8 cellular contexts compared by ENCODE assay signal in genomic region chr15:40367038-40367672, GRCh38. TPM values are rescaled to one million over a fixed set of nuclear protein-coding genes. Genes with fewer than 3 reads are reported as not detected.
A peak's percentile ranks its signal among the peaks of the same experiment; 100 is the strongest.
DNase-seq lines count a peak whose midpoint lies in the region; ATAC-seq, FAIRE-seq and TF ChIP-seq lines count a peak whose summit lies in the region.

No MANE protein-coding gene starts in this region.

- TF ChIP-seq POLR2A in uterus (IDR thresholded peaks at IDR 0.05) = no peak

- no peak for ATAC-seq in activated naive CD8-positive, alpha-beta T cell treated with anti-CD3 and anti-CD28 coated beads, Interleukin-2, amount 50 U/mL, for 24 hours
- ATAC-seq in stimulated activated naive CD8-positive, alpha-beta T cell treated with anti-CD3 and anti-CD28 coated beads, Interleukin-15, Interleukin-2, amounts not matched to agents 100 U/mL and 50 U/mL, for 24 hours = no peak
- ATAC-seq in GM21367 (IDR thresholded peaks at IDR 0.05; ENCODE audit: unreplicated experiment) = no peak

- H3K9me3 ChIP-seq in HUES6 (ENCODE audit: control insufficient read depth, insufficient read depth, low read depth, low read length) (no peaks in the 10 kb centered on the region), keratinocyte (ENCODE audit: control insufficient read depth, low read depth, low read length) (no peaks in the 10 kb centered on the region), uterus (no peaks in the 10 kb centered on the region)

- H3K79me2 ChIP-seq in keratinocyte (ENCODE audit: control insufficient read depth, insufficient read depth, low read length) = no peaks in the 10 kb centered on the region

- intact Hi-C loops in uterus (cut with DNase I; ENCODE audit: low total_unique reads) = no loop called here

- peak overlapping the region; percentile 69 for H3K4me2 ChIP-seq in keratinocyte (ENCODE audit: control insufficient read depth, extremely low read depth, insufficient read depth, low read depth, low read length)

- peak overlapping the region; percentile 81 for H3K4me3 Mint-ChIP-seq in activated naive CD8-positive, alpha-beta T cell treated with anti-CD3 and anti-CD28 coated beads, Interleukin-2, amount 50 U/mL, for 24 hours

- TF ChIP-seq CTCF in keratinocyte (optimal IDR thresholded peaks at IDR 0.05 in 1 of 3, IDR thresholded peaks at IDR 0.05 in 1 of 3, conservative IDR thresholded peaks at IDR 0.05 in 1 of 3; ENCODE audit: extremely low read depth in 1 of 3, insufficient read depth in 2 of 3, low read length in 3 of 3) (no peak), uterus (IDR thresholded peaks at IDR 0.05) (no peak)

- H3K27me3 ChIP-seq in HUES6 (ENCODE audit: control insufficient read depth, insufficient read depth, low read length) (peaks cover 53% of the 10 kb centered on the region), keratinocyte (ENCODE audit: control insufficient read depth, extremely low read depth, insufficient read depth, low read length) (peaks cover 4% of the 10 kb centered on the region), uterus (no peaks in the 10 kb centered on the region)

- no peak for DNase-seq in activated naive CD8-positive, alpha-beta T cell treated with anti-CD3 and anti-CD28 coated beads, Interleukin-2, amount 50 U/mL, for 24 hours
- DNase-seq in keratinocyte (ENCODE audit: low read depth, low spot score) (no peak), uterus (no peak), NCI-H1694 (lab: John Stamatoyannopoulos, UW) (no peak)
- peak; percentile 12 for DNase-seq in stimulated activated naive CD8-positive, alpha-beta T cell treated with anti-CD3 and anti-CD28 coated beads, Interleukin-15, Interleukin-2, amounts not matched to agents 100 U/mL and 50 U/mL, for 24 hours
- DNase-seq in effector CD4-positive, alpha-beta T cell = no peak

- no peak overlapping the region for H3K27ac ChIP-seq in HUES6 (ENCODE audit: low read depth, low read length)
- no peak overlapping the region for H3K27ac ChIP-seq in keratinocyte (ENCODE audit: control insufficient read depth, insufficient read depth, low read length)
- H3K27ac ChIP-seq in uterus = no peak overlapping the region

- H3K9me1 ChIP-seq in keratinocyte (ENCODE audit: control insufficient read depth, extremely low read depth, insufficient read depth, low read length) = no peaks in the 10 kb centered on the region

- dilution Hi-C loops in keratinocyte (cut with MboI; ENCODE audit: extremely low pct_ligation_motif_present, low sequenced_read_pairs) = no loop called here

- no peaks in the 10 kb centered on the region for H3K27me3 Mint-ChIP-seq in activated naive CD8-positive, alpha-beta T cell treated with anti-CD3 and anti-CD28 coated beads, Interleukin-2, amount 50 U/mL, for 24 hours

- H3K9me3 Mint-ChIP-seq in activated naive CD8-positive, alpha-beta T cell treated with anti-CD3 and anti-CD28 coated beads, Interleukin-2, amount 50 U/mL, for 24 hours = no peaks in the 10 kb centered on the region

- H3K4me1 ChIP-seq in HUES6 (ENCODE audit: control insufficient read depth, insufficient read depth, low read length) (peaks cover 7% of the 10 kb centered on the region), keratinocyte (ENCODE audit: control insufficient read depth, extremely low read depth, insufficient read depth, low read length) (peaks cover 12% of the 10 kb centered on the region), uterus (no peaks in the 10 kb centered on the region)

- H3K36me3 ChIP-seq in HUES6 (ENCODE audit: control insufficient read depth, insufficient read depth, low read length) (no peaks in the 10 kb centered on the region), keratinocyte (ENCODE audit: control insufficient read depth in 2 of 2, extremely low read depth in 1 of 2, insufficient read depth in 2 of 2, low read length in 2 of 2) (no peaks in the 10 kb centered on the region), uterus (no peaks in the 10 kb centered on the region)

- no peaks in the 10 kb centered on the region for H3K36me3 Mint-ChIP-seq in activated naive CD8-positive, alpha-beta T cell treated with anti-CD3 and anti-CD28 coated beads, Interleukin-2, amount 50 U/mL, for 24 hours (ENCODE audit: low read depth)

- peak overlapping the region; percentile 68 for H2AFZ ChIP-seq in keratinocyte (ENCODE audit: control insufficient read depth, low read length)

- H3K4me3 ChIP-seq in HUES6 (ENCODE audit: low read depth, low read length) (peak overlapping the region; percentile 49; the same call in 1 of the 2 replicates), keratinocyte (ENCODE audit: control insufficient read depth in 2 of 3, extremely low read depth in 1 of 3, insufficient read depth in 2 of 3, low read depth in 1 of 3, low read length in 3 of 3) (no peak overlapping the region), uterus (no peak overlapping the region)

- H3K27ac Mint-ChIP-seq in activated naive CD8-positive, alpha-beta T cell treated with anti-CD3 and anti-CD28 coated beads, Interleukin-2, amount 50 U/mL, for 24 hours = peak overlapping the region; percentile 70

- no peak overlapping the region for H3K9ac ChIP-seq in HUES6 (ENCODE audit: low read length)
- H3K9ac ChIP-seq in keratinocyte (ENCODE audit: control insufficient read depth, extremely low read depth, insufficient read depth, low read length) = no peak overlapping the region

- H4K20me1 ChIP-seq in keratinocyte (ENCODE audit: control insufficient read depth, extremely low read depth, insufficient read depth, low read length) = no peaks in the 10 kb centered on the region

- H3K4me1 Mint-ChIP-seq in activated naive CD8-positive, alpha-beta T cell treated with anti-CD3 and anti-CD28 coated beads, Interleukin-2, amount 50 U/mL, for 24 hours = peaks cover 23% of the 10 kb centered on the region

- no peak for FAIRE-seq in keratinocyte (lab: Jason Lieb, UNC)

RNA-seq across cellular contexts. Expression of gene DISP2, which starts 9.1 kb away (rescaled TPM):
- 0.12 to 0.68 TPM (median 0.12 TPM) in 3 replicates for polyA plus RNA-seq in keratinocyte
- polyA plus RNA-seq in keratinocyte (2011; ENCODE audit: low read depth) = 0.05 TPM
- polyA plus RNA-seq in keratinocyte (2011; cell fraction: cytosol; rRNA removed) = 0.09 and 0.60 TPM in 2 replicates
- 0.97 and 1.1 TPM in 2 replicates for polyA plus RNA-seq in keratinocyte (2011; cell fraction: nucleus; rRNA removed)
- 0.28 and 1.6 TPM in 2 replicates for polyA plus RNA-seq in keratinocyte (2012; ENCODE audit: low replicate concordance)
- polyA minus RNA-seq in keratinocyte = 0.26 to 1.2 TPM (median 0.64 TPM) in 3 replicates
- polyA minus RNA-seq in keratinocyte (2011; cell fraction: cytosol; rRNA and poly(A)+ RNA removed) = 0.19 TPM
- 0.54 and 0.74 TPM in 2 replicates for polyA minus RNA-seq in keratinocyte (2011; cell fraction: nucleus; rRNA and poly(A)+ RNA removed)
- under 1 TPM in 2 of 4 donors, not detected in 2; 0.14 to 0.85 TPM for total RNA-seq in uterus

RNA-seq across cellular contexts. Expression of gene KNSTRN, which starts 15.4 kb away (rescaled TPM):
- polyA plus RNA-seq in keratinocyte = 21.0 to 42.8 TPM (median 42.4 TPM) in 3 replicates
- polyA plus RNA-seq in keratinocyte (2011; ENCODE audit: low read depth) = 47.0 TPM
- polyA plus RNA-seq in keratinocyte (2011; cell fraction: cytosol; rRNA removed) = 22.2 and 37.8 TPM in 2 replicates
- polyA plus RNA-seq in keratinocyte (2011; cell fraction: nucleus; rRNA removed) = 22.5 and 30.4 TPM in 2 replicates
- 12.5 and 33.3 TPM in 2 replicates for polyA plus RNA-seq in keratinocyte (2012; ENCODE audit: low replicate concordance)
- 17.3 to 74.2 TPM (median 19.2 TPM) in 3 replicates for polyA minus RNA-seq in keratinocyte
- polyA minus RNA-seq in keratinocyte (2011; cell fraction: cytosol; rRNA and poly(A)+ RNA removed) = 18.4 TPM
- 9.4 and 21.8 TPM in 2 replicates for polyA minus RNA-seq in keratinocyte (2011; cell fraction: nucleus; rRNA and poly(A)+ RNA removed)
- total RNA-seq in uterus = 10 to 100 TPM in 2 of 4 donors, 1 to 10 TPM in 2; 2.1 to 23.5 (median 9.7) TPM

RNA-seq across cellular contexts. Expression of gene PHGR1, which starts 16.3 kb away (rescaled TPM):
- polyA plus RNA-seq in keratinocyte = not detected in 3 replicates
- not detected for polyA plus RNA-seq in keratinocyte (2011; ENCODE audit: low read depth)
- not detected in 2 replicates for polyA plus RNA-seq in keratinocyte (2011; cell fraction: cytosol; rRNA removed)
- polyA plus RNA-seq in keratinocyte (2011; cell fraction: nucleus; rRNA removed) = not detected in 2 replicates
- not detected in 2 replicates for polyA plus RNA-seq in keratinocyte (2012; ENCODE audit: low replicate concordance)
- polyA minus RNA-seq in keratinocyte = not detected in 3 replicates
- polyA minus RNA-seq in keratinocyte (2011; cell fraction: cytosol; rRNA and poly(A)+ RNA removed) = not detected
- not detected in 2 replicates for polyA minus RNA-seq in keratinocyte (2011; cell fraction: nucleus; rRNA and poly(A)+ RNA removed)
- total RNA-seq in uterus = 1 to 10 TPM in 1 of 4 donors, not detected in 3; 1.8 TPM

RNA-seq across cellular contexts. Expression of gene CCDC9B, which starts 26.4 kb away (rescaled TPM):
- polyA plus RNA-seq in keratinocyte = 6.3 to 9.6 TPM (median 7.4 TPM) in 3 replicates
- polyA plus RNA-seq in keratinocyte (2011; ENCODE audit: low read depth) = 32.3 TPM
- 7.6 and 13.9 TPM in 2 replicates for polyA plus RNA-seq in keratinocyte (2011; cell fraction: cytosol; rRNA removed)
- polyA plus RNA-seq in keratinocyte (2011; cell fraction: nucleus; rRNA removed) = 105 and 122 TPM in 2 replicates
- polyA plus RNA-seq in keratinocyte (2012; ENCODE audit: low replicate concordance) = 22.8 and 85.9 TPM in 2 replicates
- 27.3 to 109 TPM (median 58.7 TPM) in 3 replicates for polyA minus RNA-seq in keratinocyte
- polyA minus RNA-seq in keratinocyte (2011; cell fraction: cytosol; rRNA and poly(A)+ RNA removed) = 16.5 TPM
- 44.7 and 58.6 TPM in 2 replicates for polyA minus RNA-seq in keratinocyte (2011; cell fraction: nucleus; rRNA and poly(A)+ RNA removed)
- total RNA-seq in uterus = 10 to 100 TPM in 1 of 4 donors, 1 to 10 TPM in 3; 2.4 to 43.8 (median 6.6) TPM

RNA-seq across cellular contexts. Expression of gene IVD, which starts 38.4 kb away (rescaled TPM):
- 13.0 to 18.1 TPM (median 14.2 TPM) in 3 replicates for polyA plus RNA-seq in keratinocyte
- polyA plus RNA-seq in keratinocyte (2011; ENCODE audit: low read depth) = 1.3 TPM
- 8.5 and 9.2 TPM in 2 replicates for polyA plus RNA-seq in keratinocyte (2011; cell fraction: cytosol; rRNA removed)
- 22.2 and 24.6 TPM in 2 replicates for polyA plus RNA-seq in keratinocyte (2011; cell fraction: nucleus; rRNA removed)
- polyA plus RNA-seq in keratinocyte (2012; ENCODE audit: low replicate concordance) = 2.2 and 11.4 TPM in 2 replicates
- 13.9 to 17.1 TPM (median 15.0 TPM) in 3 replicates for polyA minus RNA-seq in keratinocyte
- 13.2 TPM for polyA minus RNA-seq in keratinocyte (2011; cell fraction: cytosol; rRNA and poly(A)+ RNA removed)
- polyA minus RNA-seq in keratinocyte (2011; cell fraction: nucleus; rRNA and poly(A)+ RNA removed) = 11.8 and 20.4 TPM in 2 replicates
- total RNA-seq in uterus = 100 to 1,000 TPM in 1 of 4 donors, 10 to 100 TPM in 3; 66.5 to 203 (median 83.7) TPM
